In genomic region chr17:27701963-27702362, GRCh38 we compare ENCODE assay signal across 28 cellular contexts.
"Had no signal": no experiment of that assay in that cellular context is flagged by ENCODE, and none has a peak within 500 bp of the region (broad histone marks: within the 10 kb centered on the region; RNA-seq: fewer than 3 reads in every experiment).

No MANE protein-coding gene starts in this region.

- H3K4me2 ChIP-seq: smooth muscle cell had no signal

- H3K4me1 ChIP-seq: pancreas, prostate gland, right atrium auricular region, spleen, stomach, thyroid gland, tibial nerve, upper lobe of left lung, uterus had no signal

- H3K27me3 ChIP-seq: pancreas, right atrium auricular region, stomach, thyroid gland, tibial nerve, upper lobe of left lung, uterus had no signal

- DNase-seq: naive B cell; naive thymus-derived CD8-positive, alpha-beta T cell; nephron progenitor cell; nucleus accumbens; pancreas; retina; spleen; stimulated activated CD4-positive, alpha-beta T cell treated with anti-CD3 and anti-CD28 coated beads, Interleukin-12 subunit alpha, Interleukin-12 subunit beta, amount 100 ng/mL, for 4 hours; stimulated activated CD4-positive, alpha-beta T cell treated with anti-CD3 and anti-CD28 coated beads, Interleukin-1b, Interleukin-23, amount 100 ng/mL, for 48 hours; stimulated activated CD4-positive, alpha-beta T cell treated with anti-CD3 and anti-CD28 coated beads, Interleukin-2, amount 100 ng/mL, for 48 hours; stimulated activated CD4-positive, alpha-beta T cell treated with anti-CD3 and anti-CD28 coated beads, Interleukin-4, amount 100 ng/mL, for 24 hours; stimulated activated naive B cell treated with anti-CD40 and anti-IgM and Interleukin-4, amounts not matched to agents 10 μg/mL and 1 μg/mL and 100 μg/mL, for 72 hours; stimulated activated naive CD4-positive, alpha-beta T cell treated with Interleukin-2 at 50 U/mL for 16 hours; stomach; thyroid gland; trophoblast cell; upper lobe of left lung; uterus had no signal

- ATAC-seq: naive thymus-derived CD8-positive, alpha-beta T cell; natural killer cell treated with Interleukin-12 subunit alpha and Interleukin-12 subunit beta and Interleukin-15 and Interleukin-18, amount 100 ng/mL, for 72 hours; pancreas; sciatic nerve; stimulated activated effector memory CD8-positive, alpha-beta T cell treated with anti-CD3 and anti-CD28 coated beads, Interleukin-12 subunit alpha, Interleukin-12 subunit beta, amount 100 ng/mL, for 72 hours; stimulated activated naive B cell treated with anti-CD40 and anti-IgM and Interleukin-4, amounts not matched to agents 10 μg/mL and 1 μg/mL and 100 μg/mL, for 72 hours had no signal

- H3K27ac ChIP-seq: neutrophil, pancreas, prostate gland, right atrium auricular region, skin epidermis, spleen, stomach, thoracic aorta, thyroid gland, tibial nerve, upper lobe of left lung, uterus had no signal

- H3K36me3 ChIP-seq: neutrophil, pancreas, prostate gland, right atrium auricular region, spleen, stomach, thoracic aorta, thyroid gland, tibial nerve, upper lobe of left lung, uterus had no signal

- FAIRE-seq: pancreas had no signal

- H3K4me3 ChIP-seq: pancreas, prostate gland, right atrium auricular region, skin epidermis, smooth muscle cell, spleen, stomach, thoracic aorta, thyroid gland, tibial nerve, upper lobe of left lung, uterus had no signal

- H3K9me3 ChIP-seq: pancreas, prostate gland, thyroid gland, uterus had no signal
